1 cellular context compared by ENCODE assay signal in the genomic region with DNA sequence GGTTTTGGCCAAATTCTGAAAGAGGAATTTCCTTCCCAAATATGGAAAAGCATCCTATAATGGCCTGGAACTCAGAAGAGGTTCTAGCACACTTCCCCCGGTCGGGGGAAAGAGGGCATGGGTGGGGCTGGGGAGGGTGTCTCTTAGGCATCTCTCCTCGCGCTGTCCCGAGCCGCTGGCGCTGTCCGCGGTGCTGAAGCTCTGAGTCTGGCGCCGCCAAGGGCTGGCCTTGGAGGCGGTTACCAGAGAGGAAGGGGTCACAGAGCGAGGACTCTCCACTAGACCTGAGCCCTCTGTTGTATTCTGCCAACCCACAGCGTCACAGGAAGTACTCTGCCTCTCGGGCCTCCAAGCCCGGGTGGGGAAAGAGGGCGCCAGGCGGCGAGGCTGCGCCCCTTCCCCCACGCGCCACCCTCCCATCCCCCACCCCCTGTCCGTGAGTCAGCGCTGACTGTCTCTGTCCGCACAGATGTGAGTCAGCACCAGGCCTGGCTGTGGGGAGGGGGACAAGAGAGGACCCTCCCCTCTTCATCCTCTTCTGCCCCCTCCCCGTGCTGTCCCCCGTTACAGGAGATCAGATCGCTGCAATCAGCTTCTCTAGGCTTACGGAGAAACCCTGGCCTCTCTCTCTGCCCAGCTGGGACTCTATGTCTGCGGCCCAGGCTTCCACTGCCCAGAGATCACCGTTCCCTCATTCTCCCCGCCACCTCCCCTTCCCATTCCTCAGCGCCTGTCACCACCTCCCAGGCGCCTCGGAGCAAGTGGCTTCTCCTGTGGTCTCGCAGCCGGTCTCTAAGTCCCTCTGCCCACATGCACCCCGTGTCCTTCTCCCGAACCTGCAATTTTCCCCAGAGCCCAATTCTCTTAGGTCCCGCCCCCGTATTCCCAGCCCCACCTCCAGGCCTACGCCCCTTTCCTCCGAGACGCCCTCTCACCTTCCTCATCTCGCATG.
TF ChIP-seq lines count a peak whose summit lies in the region.

No MANE protein-coding gene starts in this region.

TF ChIP-seq in H1, 55 proteins besides CTCF, POLR2A, EP300 and RAD21:
- TF ChIP-seq HDAC2 (IDR thresholded peaks at IDR 0.05; ENCODE audit: borderline replicate concordance in 1 of 2, low read depth in 2 of 2, low read length in 2 of 2): peak; percentile 84 to 89; a peak in 2 of 4 replicates
- no peak for TF ChIP-seq BCL11A (IDR thresholded peaks at IDR 0.05; ENCODE audit: low read depth in 2 of 2, low read length in 2 of 2)
- TF ChIP-seq SP1 (IDR thresholded peaks at IDR 0.05; ENCODE audit: low read depth, low read length): no peak
- 0 out of 2 replicates have a peak, but pooled peaks have one; percentile 3 for TF ChIP-seq JUND (IDR thresholded peaks at IDR 0.05; ENCODE audit: low read length)
- TF ChIP-seq, protein P1, sequence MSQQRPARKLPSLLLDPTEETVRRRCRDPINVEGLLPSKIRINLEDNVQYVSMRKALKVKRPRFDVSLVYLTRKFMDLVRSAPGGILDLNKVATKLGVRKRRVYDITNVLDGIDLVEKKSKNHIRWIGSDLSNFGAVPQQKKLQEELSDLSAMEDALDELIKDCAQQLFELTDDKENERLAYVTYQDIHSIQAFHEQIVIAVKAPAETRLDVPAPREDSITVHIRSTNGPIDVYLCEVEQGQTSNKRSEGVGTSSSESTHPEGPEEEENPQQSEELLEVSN (IDR thresholded peaks at IDR 0.05): no peak
- TF ChIP-seq, protein P2, sequence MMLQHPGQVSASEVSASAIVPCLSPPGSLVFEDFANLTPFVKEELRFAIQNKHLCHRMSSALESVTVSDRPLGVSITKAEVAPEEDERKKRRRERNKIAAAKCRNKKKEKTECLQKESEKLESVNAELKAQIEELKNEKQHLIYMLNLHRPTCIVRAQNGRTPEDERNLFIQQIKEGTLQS (IDR thresholded peaks at IDR 0.05; ENCODE audit: insufficient read depth, low read depth, low read length): no peak
- TF ChIP-seq KDM4A (IDR thresholded peaks at IDR 0.05; ENCODE audit: low read depth, low read length, severe bottlenecking): peak; percentile 27
- TF ChIP-seq, protein P3, sequence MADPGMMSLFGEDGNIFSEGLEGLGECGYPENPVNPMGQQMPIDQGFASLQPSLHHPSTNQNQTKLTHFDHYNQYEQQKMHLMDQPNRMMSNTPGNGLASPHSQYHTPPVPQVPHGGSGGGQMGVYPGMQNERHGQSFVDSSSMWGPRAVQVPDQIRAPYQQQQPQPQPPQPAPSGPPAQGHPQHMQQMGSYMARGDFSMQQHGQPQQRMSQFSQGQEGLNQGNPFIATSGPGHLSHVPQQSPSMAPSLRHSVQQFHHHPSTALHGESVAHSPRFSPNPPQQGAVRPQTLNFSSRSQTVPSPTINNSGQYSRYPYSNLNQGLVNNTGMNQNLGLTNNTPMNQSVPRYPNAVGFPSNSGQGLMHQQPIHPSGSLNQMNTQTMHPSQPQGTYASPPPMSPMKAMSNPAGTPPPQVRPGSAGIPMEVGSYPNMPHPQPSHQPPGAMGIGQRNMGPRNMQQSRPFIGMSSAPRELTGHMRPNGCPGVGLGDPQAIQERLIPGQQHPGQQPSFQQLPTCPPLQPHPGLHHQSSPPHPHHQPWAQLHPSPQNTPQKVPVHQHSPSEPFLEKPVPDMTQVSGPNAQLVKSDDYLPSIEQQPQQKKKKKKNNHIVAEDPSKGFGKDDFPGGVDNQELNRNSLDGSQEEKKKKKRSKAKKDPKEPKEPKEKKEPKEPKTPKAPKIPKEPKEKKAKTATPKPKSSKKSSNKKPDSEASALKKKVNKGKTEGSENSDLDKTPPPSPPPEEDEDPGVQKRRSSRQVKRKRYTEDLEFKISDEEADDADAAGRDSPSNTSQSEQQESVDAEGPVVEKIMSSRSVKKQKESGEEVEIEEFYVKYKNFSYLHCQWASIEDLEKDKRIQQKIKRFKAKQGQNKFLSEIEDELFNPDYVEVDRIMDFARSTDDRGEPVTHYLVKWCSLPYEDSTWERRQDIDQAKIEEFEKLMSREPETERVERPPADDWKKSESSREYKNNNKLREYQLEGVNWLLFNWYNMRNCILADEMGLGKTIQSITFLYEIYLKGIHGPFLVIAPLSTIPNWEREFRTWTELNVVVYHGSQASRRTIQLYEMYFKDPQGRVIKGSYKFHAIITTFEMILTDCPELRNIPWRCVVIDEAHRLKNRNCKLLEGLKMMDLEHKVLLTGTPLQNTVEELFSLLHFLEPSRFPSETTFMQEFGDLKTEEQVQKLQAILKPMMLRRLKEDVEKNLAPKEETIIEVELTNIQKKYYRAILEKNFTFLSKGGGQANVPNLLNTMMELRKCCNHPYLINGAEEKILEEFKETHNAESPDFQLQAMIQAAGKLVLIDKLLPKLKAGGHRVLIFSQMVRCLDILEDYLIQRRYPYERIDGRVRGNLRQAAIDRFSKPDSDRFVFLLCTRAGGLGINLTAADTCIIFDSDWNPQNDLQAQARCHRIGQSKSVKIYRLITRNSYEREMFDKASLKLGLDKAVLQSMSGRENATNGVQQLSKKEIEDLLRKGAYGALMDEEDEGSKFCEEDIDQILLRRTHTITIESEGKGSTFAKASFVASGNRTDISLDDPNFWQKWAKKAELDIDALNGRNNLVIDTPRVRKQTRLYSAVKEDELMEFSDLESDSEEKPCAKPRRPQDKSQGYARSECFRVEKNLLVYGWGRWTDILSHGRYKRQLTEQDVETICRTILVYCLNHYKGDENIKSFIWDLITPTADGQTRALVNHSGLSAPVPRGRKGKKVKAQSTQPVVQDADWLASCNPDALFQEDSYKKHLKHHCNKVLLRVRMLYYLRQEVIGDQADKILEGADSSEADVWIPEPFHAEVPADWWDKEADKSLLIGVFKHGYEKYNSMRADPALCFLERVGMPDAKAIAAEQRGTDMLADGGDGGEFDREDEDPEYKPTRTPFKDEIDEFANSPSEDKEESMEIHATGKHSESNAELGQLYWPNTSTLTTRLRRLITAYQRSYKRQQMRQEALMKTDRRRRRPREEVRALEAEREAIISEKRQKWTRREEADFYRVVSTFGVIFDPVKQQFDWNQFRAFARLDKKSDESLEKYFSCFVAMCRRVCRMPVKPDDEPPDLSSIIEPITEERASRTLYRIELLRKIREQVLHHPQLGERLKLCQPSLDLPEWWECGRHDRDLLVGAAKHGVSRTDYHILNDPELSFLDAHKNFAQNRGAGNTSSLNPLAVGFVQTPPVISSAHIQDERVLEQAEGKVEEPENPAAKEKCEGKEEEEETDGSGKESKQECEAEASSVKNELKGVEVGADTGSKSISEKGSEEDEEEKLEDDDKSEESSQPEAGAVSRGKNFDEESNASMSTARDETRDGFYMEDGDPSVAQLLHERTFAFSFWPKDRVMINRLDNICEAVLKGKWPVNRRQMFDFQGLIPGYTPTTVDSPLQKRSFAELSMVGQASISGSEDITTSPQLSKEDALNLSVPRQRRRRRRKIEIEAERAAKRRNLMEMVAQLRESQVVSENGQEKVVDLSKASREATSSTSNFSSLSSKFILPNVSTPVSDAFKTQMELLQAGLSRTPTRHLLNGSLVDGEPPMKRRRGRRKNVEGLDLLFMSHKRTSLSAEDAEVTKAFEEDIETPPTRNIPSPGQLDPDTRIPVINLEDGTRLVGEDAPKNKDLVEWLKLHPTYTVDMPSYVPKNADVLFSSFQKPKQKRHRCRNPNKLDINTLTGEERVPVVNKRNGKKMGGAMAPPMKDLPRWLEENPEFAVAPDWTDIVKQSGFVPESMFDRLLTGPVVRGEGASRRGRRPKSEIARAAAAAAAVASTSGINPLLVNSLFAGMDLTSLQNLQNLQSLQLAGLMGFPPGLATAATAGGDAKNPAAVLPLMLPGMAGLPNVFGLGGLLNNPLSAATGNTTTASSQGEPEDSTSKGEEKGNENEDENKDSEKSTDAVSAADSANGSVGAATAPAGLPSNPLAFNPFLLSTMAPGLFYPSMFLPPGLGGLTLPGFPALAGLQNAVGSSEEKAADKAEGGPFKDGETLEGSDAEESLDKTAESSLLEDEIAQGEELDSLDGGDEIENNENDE (IDR thresholded peaks at IDR 0.05; ENCODE audit: insufficient replicate concordance, low read length): no peak
- no peak for TF ChIP-seq RNF2 (IDR thresholded peaks at IDR 0.05; ENCODE audit: borderline replicate concordance, low read depth, low read length, missing control alignments, poor library complexity, severe bottlenecking)
- no peak for TF ChIP-seq JUN (IDR thresholded peaks at IDR 0.05; ENCODE audit: low read depth, low read length)
- TF ChIP-seq, protein P4, sequence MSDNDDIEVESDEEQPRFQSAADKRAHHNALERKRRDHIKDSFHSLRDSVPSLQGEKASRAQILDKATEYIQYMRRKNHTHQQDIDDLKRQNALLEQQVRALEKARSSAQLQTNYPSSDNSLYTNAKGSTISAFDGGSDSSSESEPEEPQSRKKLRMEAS (IDR thresholded peaks at IDR 0.05): peak; percentile 50; the same call in 1 of the 2 replicates
- no peak for TF ChIP-seq TEAD4 (IDR thresholded peaks at IDR 0.05; ENCODE audit: low read depth, low read length)
- TF ChIP-seq RXRA (IDR thresholded peaks at IDR 0.05; ENCODE audit: insufficient read depth, low read depth, low read length): no peak
- no peak for TF ChIP-seq SP2 (IDR thresholded peaks at IDR 0.05; ENCODE audit: low read length)
- TF ChIP-seq SP4 (IDR thresholded peaks at IDR 0.05; ENCODE audit: low read length): no peak
- peak; percentile 86 for TF ChIP-seq SAP30 (IDR thresholded peaks at IDR 0.05; ENCODE audit: insufficient read depth, insufficient replicate concordance, low read length)
- no peak for TF ChIP-seq PHF8 (conservative IDR thresholded peaks at IDR 0.05; ENCODE audit: low read depth, low read length)
- peak; percentile 23; the same call in 1 of the 2 replicates for TF ChIP-seq MAFK (IDR thresholded peaks at IDR 0.05; ENCODE audit: low read depth, low read length)
- no peak for TF ChIP-seq POLR2AphosphoS5 (IDR thresholded peaks at IDR 0.05; ENCODE audit: low read depth, low read length)
- TF ChIP-seq CHD2 (IDR thresholded peaks at IDR 0.05; ENCODE audit: low read length): no peak
- TF ChIP-seq, protein P5, sequence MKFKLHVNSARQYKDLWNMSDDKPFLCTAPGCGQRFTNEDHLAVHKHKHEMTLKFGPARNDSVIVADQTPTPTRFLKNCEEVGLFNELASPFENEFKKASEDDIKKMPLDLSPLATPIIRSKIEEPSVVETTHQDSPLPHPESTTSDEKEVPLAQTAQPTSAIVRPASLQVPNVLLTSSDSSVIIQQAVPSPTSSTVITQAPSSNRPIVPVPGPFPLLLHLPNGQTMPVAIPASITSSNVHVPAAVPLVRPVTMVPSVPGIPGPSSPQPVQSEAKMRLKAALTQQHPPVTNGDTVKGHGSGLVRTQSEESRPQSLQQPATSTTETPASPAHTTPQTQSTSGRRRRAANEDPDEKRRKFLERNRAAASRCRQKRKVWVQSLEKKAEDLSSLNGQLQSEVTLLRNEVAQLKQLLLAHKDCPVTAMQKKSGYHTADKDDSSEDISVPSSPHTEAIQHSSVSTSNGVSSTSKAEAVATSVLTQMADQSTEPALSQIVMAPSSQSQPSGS (IDR thresholded peaks at IDR 0.05; ENCODE audit: low read length): no peak
- TF ChIP-seq RBBP5 (IDR thresholded peaks at IDR 0.05; ENCODE audit: borderline replicate concordance, low read depth, low read length): no peak
- TF ChIP-seq GABPA (IDR thresholded peaks at IDR 0.05; ENCODE audit: borderline replicate concordance, insufficient read depth, low read length): no peak
- TF ChIP-seq TAF1 (IDR thresholded peaks at IDR 0.05; ENCODE audit: low read depth, low read length): no peak
- TF ChIP-seq EGR1 (IDR thresholded peaks at IDR 0.05; ENCODE audit: borderline replicate concordance, low read depth, low read length): no peak
- peak; percentile 98 to 99 for TF ChIP-seq SIN3A (conservative IDR thresholded peaks at IDR 0.05 in 1 of 2, IDR thresholded peaks at IDR 0.05 in 1 of 2; ENCODE audit: low read depth in 1 of 2, low read length in 2 of 2)
- no peak for TF ChIP-seq RFX5 (IDR thresholded peaks at IDR 0.05; ENCODE audit: borderline replicate concordance, low read depth, low read length)
- TF ChIP-seq ZNF274 (IDR thresholded peaks at IDR 0.05; ENCODE audit: borderline replicate concordance, extremely low read depth, low read length): no peak
- TF ChIP-seq TCF12 (IDR thresholded peaks at IDR 0.05; ENCODE audit: low read depth, low read length): no peak
- no peak for TF ChIP-seq GTF2F1 (IDR thresholded peaks at IDR 0.05; ENCODE audit: borderline replicate concordance, low read depth, low read length)
- TF ChIP-seq TAF7 (optimal IDR thresholded peaks at IDR 0.05; ENCODE audit: borderline replicate concordance, low read depth, low read length): peak; percentile 60
- TF ChIP-seq NRF1 (IDR thresholded peaks at IDR 0.05; ENCODE audit: low read depth, low read length): no peak
- 0 out of 2 replicates have a peak, but pooled peaks have one; percentile 27 for TF ChIP-seq CREB1 (IDR thresholded peaks at IDR 0.05)
- no peak for TF ChIP-seq SRF (IDR thresholded peaks at IDR 0.05; ENCODE audit: low read depth, low read length)
- TF ChIP-seq BACH1 (IDR thresholded peaks at IDR 0.05; ENCODE audit: low read length): peak; percentile 88
- no peak for TF ChIP-seq SUZ12 (IDR thresholded peaks at IDR 0.05; ENCODE audit: low read length)
- no peak for TF ChIP-seq SIX5 (IDR thresholded peaks at IDR 0.05; ENCODE audit: low read depth, low read length)
- TF ChIP-seq FOSL1 (IDR thresholded peaks at IDR 0.05; ENCODE audit: insufficient read depth, low read depth, low read length): no peak
- no peak for TF ChIP-seq ASH2L (IDR thresholded peaks at IDR 0.05; ENCODE audit: low read length)
